Comparison of ENCODE assay signal across 13 cellular contexts in genomic region chr2:170362895-170363582, GRCh38.
A peak's percentile ranks its signal among the peaks of the same experiment; 100 is the strongest.
DNase-seq lines count a peak whose midpoint lies in the region; ATAC-seq and TF ChIP-seq lines count a peak whose summit lies in the region.
"Had no signal": no experiment of that assay in that cellular context is flagged by ENCODE, and none has a peak within 500 bp of the region (broad histone marks: within the 10 kb centered on the region; RNA-seq: fewer than 3 reads in every experiment).

No MANE protein-coding gene starts in this region.

- no peak overlapping the region for H3K4me3 Mint-ChIP-seq in mesothelial cell of epicardium

- 0 out of 2 replicates have a peak, but pooled peaks cover 6% of the 10 kb centered on the region for H3F3A ChIP-seq in GM23248 (ENCODE audit: insufficient read depth)

- peak overlapping the region; percentile 13; the same call in 1 of the 2 replicates for H3K9ac ChIP-seq in GM23248
- H3K9ac ChIP-seq: SK-N-SH had no signal

- no peak for TF ChIP-seq EP300 in stomach (IDR thresholded peaks at IDR 0.05)

- in situ Hi-C loops in GM23248 (cut with MboI), result no loop called here

- no peaks in the 10 kb centered on the region for H3K9me3 Mint-ChIP-seq in mesothelial cell of epicardium
- H3K9me3 Mint-ChIP-seq: CD4-positive, alpha-beta memory T cell had no signal

- peaks cover 68% of the 10 kb centered on the region for H3K27me3 Mint-ChIP-seq in mesothelial cell of epicardium (ENCODE audit: low read depth)

- H3K27ac Mint-ChIP-seq in mesothelial cell of epicardium, result no peak overlapping the region
- H3K27ac Mint-ChIP-seq: CD4-positive, alpha-beta memory T cell had no signal

- WGBS in GM23248 (ENCODE audit: low coverage in 1 of 2, low lambda C conversion rate in 2 of 2, missing lambda C conversion rate in 2 of 2), 2 experiments, result 19 to 28% methylated on average over 6 of the region's 6 CpGs
- WGBS in stomach, 5 donors, result 48 to 73% (median 62%) methylated on average over 6 of the region's 6 CpGs

- H3K79me2 ChIP-seq in GM23248 (ENCODE audit: insufficient read depth), result no peaks in the 10 kb centered on the region

- H3K27me3 ChIP-seq in GM23248 (replicated peaks; ENCODE audit: insufficient read depth) (peaks cover 6% of the 10 kb centered on the region; the same call in 1 of the 2 replicates), stomach (peaks cover 0 to 57% (median 0%) of the 10 kb centered on the region in 3 donors)

- H2AFZ ChIP-seq in GM23248, result no peak overlapping the region

- H4K20me1 ChIP-seq in GM23248 (ENCODE audit: insufficient read depth), result no peaks in the 10 kb centered on the region

- H3K36me3 Mint-ChIP-seq in mesothelial cell of epicardium, result no peaks in the 10 kb centered on the region
- H3K36me3 Mint-ChIP-seq: CD4-positive, alpha-beta memory T cell had no signal

- DNase-seq in AG08395 (ENCODE audit: low spot score) (peak; percentile 37), GM23248 (peak; percentile 70), RPMI7951 (ENCODE audit: low read depth) (peak; percentile 54), cerebellar cortex (ENCODE audit: low spot score) (peak; percentile 10), stomach (no peak), mesothelial cell of epicardium (ENCODE audit: low spot score in 2 of 2, unreplicated experiment in 2 of 2) (no peak)
- DNase-seq: activated gamma-delta T cell; CD4-positive, alpha-beta memory T cell; effector memory CD4-positive, alpha-beta T cell; NCI-H187; SK-N-SH had no signal

- 0 out of 2 replicates have a peak overlapping the region, but pooled peaks have one; percentile 10 for H3K27ac ChIP-seq in GM23248
- H3K27ac ChIP-seq in stomach, result no peak overlapping the region

- H3K4me1 ChIP-seq in GM23248 (ENCODE audit: insufficient read depth) (peaks cover 7% of the 10 kb centered on the region; the same call in 1 of the 2 replicates), stomach (peaks cover 0 to 16% (median 3%) of the 10 kb centered on the region in 4 donors)

- no peaks in the 10 kb centered on the region for H3K9me2 ChIP-seq in GM23248 (ENCODE audit: insufficient read depth)
- H3K9me2 ChIP-seq: SK-N-SH had no signal

- no peaks in the 10 kb centered on the region for H3K36me3 ChIP-seq in GM23248 (ENCODE audit: low read depth)
- no peaks in the 10 kb centered on the region for H3K36me3 ChIP-seq in stomach

- TF ChIP-seq POLR2A in stomach (IDR thresholded peaks at IDR 0.05), result no peak

- ATAC-seq in GM21619 (IDR thresholded peaks at IDR 0.05; ENCODE audit: unreplicated experiment) (no peak), HG03521 (IDR thresholded peaks at IDR 0.05; ENCODE audit: unreplicated experiment) (no peak)

- TF ChIP-seq CTCF in stomach (IDR thresholded peaks at IDR 0.05) (no peak), mesothelial cell of epicardium (IDR thresholded peaks at IDR 0.05; ENCODE audit: unreplicated experiment) (no peak)

- H3K4me2 ChIP-seq in GM23248 (ENCODE audit: unreplicated experiment), result no peak overlapping the region
- H3K4me2 ChIP-seq: SK-N-SH had no signal

- no peak overlapping the region for H3K4me3 ChIP-seq in GM23248
- H3K4me3 ChIP-seq in stomach, result no peak overlapping the region

- H3K9me3 ChIP-seq in GM23248 (ENCODE audit: low read depth) (no peaks in the 10 kb centered on the region), stomach (no peaks in the 10 kb centered on the region)
- H3K9me3 ChIP-seq: SK-N-SH had no signal

- intact Hi-C loops in stomach (cut with DNase I; ENCODE audit: low total_unique reads), result loop anchor here (10.0 kb wide), 1 partner anchor 452 kb away; the partner anchor contains the start of gene GAD1

- H3K4me1 Mint-ChIP-seq in mesothelial cell of epicardium, result no peaks in the 10 kb centered on the region

Comparison
In these comparisons a context has a peak if more than half of its experiments do, and no peak if none do; other contexts are left out.
1. DNase-seq: peak in AG08395 (single experiment), GM23248 (single experiment), RPMI7951 (single experiment) and cerebellar cortex (single experiment); none in stomach (single experiment) and mesothelial cell of epicardium (0 of 2).